In genomic region chr10:131170042-131170983, GRCh38 we compare ENCODE assay signal across 10 cellular contexts.
"Had no signal": no experiment of that assay in that cellular context is flagged by ENCODE, and none has a peak within 500 bp of the region (broad histone marks: within the 10 kb centered on the region; RNA-seq: fewer than 3 reads in every experiment).

No MANE protein-coding gene starts in this region.

- ATAC-seq: gastroesophageal sphincter; left lobe of liver; stimulated activated naive CD8-positive, alpha-beta T cell treated with anti-CD3 and anti-CD28 coated beads, Interleukin-15, Interleukin-2, amounts not matched to agents 100 U/mL and 50 U/mL, for 24 hours; upper lobe of right lung had no signal

- DNase-seq: activated CD4-positive, alpha-beta T cell treated with anti-CD3 and anti-CD28 coated beads, Interleukin-2, amount 10 ng/mL, durations not matched to agents 7 days and 5 days; activated naive CD4-positive, alpha-beta T cell treated with anti-CD3 and anti-CD28 coated beads, Interleukin-2, amount 50 U/mL, for 16 hours; activated T-cell treated with anti-CD3 and anti-CD28 coated beads, Interleukin-2, amount 50 U/mL, for 24 hours; naive B cell; stimulated activated CD4-positive, alpha-beta T cell treated with anti-CD3 and anti-CD28 coated beads, Interleukin-4, amount 100 ng/mL, for 4 hours; stimulated activated CD8-positive, alpha-beta memory T cell treated with anti-CD3 and anti-CD28 coated beads, Interleukin-4, amount 100 ng/mL, for 48 hours; stimulated activated naive CD8-positive, alpha-beta T cell treated with anti-CD3 and anti-CD28 coated beads, Interleukin-15, Interleukin-2, amounts not matched to agents 100 U/mL and 50 U/mL, for 24 hours; upper lobe of right lung had no signal

- H3K4me3 Mint-ChIP-seq: activated CD4-positive, alpha-beta T cell treated with anti-CD3 and anti-CD28 coated beads, Interleukin-2, amount 10 ng/mL, durations not matched to agents 7 days and 5 days; activated T-cell treated with anti-CD3 and anti-CD28 coated beads, Interleukin-2, amount 50 U/mL, for 24 hours; naive B cell had no signal

- H3K27ac Mint-ChIP-seq: activated CD4-positive, alpha-beta T cell treated with anti-CD3 and anti-CD28 coated beads, Interleukin-2, amount 10 ng/mL, durations not matched to agents 7 days and 5 days; activated T-cell treated with anti-CD3 and anti-CD28 coated beads, Interleukin-2, amount 50 U/mL, for 24 hours; naive B cell had no signal

- H3K27me3 Mint-ChIP-seq: activated CD4-positive, alpha-beta T cell treated with anti-CD3 and anti-CD28 coated beads, Interleukin-2, amount 10 ng/mL, durations not matched to agents 7 days and 5 days; activated T-cell treated with anti-CD3 and anti-CD28 coated beads, Interleukin-2, amount 50 U/mL, for 24 hours; naive B cell had no signal

- H3K36me3 Mint-ChIP-seq: naive B cell had no signal

- H3K4me1 Mint-ChIP-seq: activated CD4-positive, alpha-beta T cell treated with anti-CD3 and anti-CD28 coated beads, Interleukin-2, amount 10 ng/mL, durations not matched to agents 7 days and 5 days; naive B cell had no signal

- H3K9me3 Mint-ChIP-seq: activated T-cell treated with anti-CD3 and anti-CD28 coated beads, Interleukin-2, amount 50 U/mL, for 24 hours; naive B cell had no signal
